ENCODE assay signal across 15 cellular contexts in genomic region chr14:86505808-86506207, GRCh38.
"Had no signal": no experiment of that assay in that cellular context is flagged by ENCODE, and none has a peak within 500 bp of the region (broad histone marks: within the 10 kb centered on the region; RNA-seq: fewer than 3 reads in every experiment).

No MANE protein-coding gene starts in this region.

- H3K27ac ChIP-seq: esophagus squamous epithelium, gastrocnemius medialis, heart right ventricle, pancreas had no signal

- H3K4me3 ChIP-seq: esophagus squamous epithelium, gastrocnemius medialis, heart right ventricle, pancreas had no signal

- H3K36me3 ChIP-seq: esophagus squamous epithelium, gastrocnemius medialis, heart right ventricle, pancreas had no signal

- H3K9me3 ChIP-seq: esophagus squamous epithelium, gastrocnemius medialis, heart right ventricle, pancreas had no signal

- ATAC-seq: effector memory CD8-positive, alpha-beta T cell; gastrocnemius medialis; heart right ventricle; left lobe of liver; natural killer cell; pancreas; right cardiac atrium had no signal

- H3K4me1 ChIP-seq: esophagus squamous epithelium, gastrocnemius medialis, heart right ventricle, pancreas had no signal

- H3K27me3 ChIP-seq: esophagus squamous epithelium, gastrocnemius medialis, heart right ventricle, pancreas had no signal

- DNase-seq: effector memory CD8-positive, alpha-beta T cell; esophagus squamous epithelium; gastrocnemius medialis; heart right ventricle; hypothalamus; kidney glomerular epithelial cell; natural killer cell; occipital lobe; pancreas; right cardiac atrium; small intestine; stimulated activated CD4-positive, alpha-beta T cell treated with anti-CD3 and anti-CD28 coated beads, Interleukin-12 subunit alpha, Interleukin-12 subunit beta, amount 100 ng/mL, for 4 hours; stimulated activated CD4-positive, alpha-beta T cell treated with anti-CD3 and anti-CD28 coated beads, Interleukin-2, amount 100 ng/mL, for 48 hours; stimulated activated naive CD4-positive, alpha-beta T cell treated with Interleukin-2 at 50 U/mL for 16 hours had no signal
